Comparison of ENCODE assay signal across 1 cellular context in the genomic region with DNA sequence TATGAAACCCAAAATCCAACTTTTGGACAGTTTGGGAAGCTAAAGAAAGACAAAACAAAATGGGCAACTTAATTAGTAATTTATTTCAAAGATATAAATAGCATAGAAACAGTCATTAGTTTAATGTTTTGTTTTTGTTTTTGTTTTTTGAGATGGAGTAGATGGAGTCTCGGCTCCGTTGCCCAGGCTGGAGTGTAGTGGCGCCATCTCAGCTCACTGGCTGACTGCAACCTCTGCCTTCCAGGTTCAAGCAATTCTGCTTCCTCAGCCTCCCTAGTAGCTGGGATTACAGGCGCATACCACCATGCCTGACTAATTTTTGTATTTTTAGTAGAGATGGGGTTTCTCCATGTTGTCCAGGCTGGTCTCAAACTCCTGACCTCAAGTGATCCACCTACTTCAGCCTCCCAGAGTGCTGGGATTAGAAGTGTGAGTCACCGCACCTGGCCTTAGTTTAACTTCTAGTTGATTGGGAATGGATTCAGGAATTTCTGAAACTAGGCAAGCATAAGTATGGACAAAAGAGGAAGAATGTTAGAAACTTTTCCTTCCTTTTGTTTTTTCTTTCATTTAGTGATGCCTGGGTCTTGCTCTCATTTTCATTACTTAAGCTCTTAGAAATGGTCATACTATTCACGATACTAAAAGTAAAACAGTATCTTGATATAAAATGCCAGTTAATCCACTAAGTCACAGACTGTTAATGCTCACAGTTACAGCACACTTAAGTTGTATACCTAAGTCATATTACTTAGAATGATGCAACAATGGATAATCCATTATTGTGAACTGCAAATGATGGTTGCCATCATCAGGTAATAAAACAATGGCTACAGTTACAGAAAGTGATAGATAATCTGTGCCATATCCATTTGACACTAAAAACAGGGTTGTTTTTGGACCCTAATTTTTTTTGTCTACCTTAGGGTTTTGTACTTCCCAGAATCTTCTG.
TF ChIP-seq lines count a peak whose summit lies in the region.

No MANE protein-coding gene starts in this region.

TF ChIP-seq in GM23338, 12 proteins besides CTCF, POLR2A, EP300 and RAD21:
- TF ChIP-seq ZNF462 (CRISPR knock-in tag; IDR thresholded peaks at IDR 0.05) (no peak), ETS1 (IDR thresholded peaks at IDR 0.05) (no peak), REST (IDR thresholded peaks at IDR 0.05; ENCODE audit: unreplicated experiment) (no peak), EZH2 (IDR thresholded peaks at IDR 0.05; ENCODE audit: low read depth, unreplicated experiment) (no peak), ZNF114 (CRISPR knock-in tag; IDR thresholded peaks at IDR 0.05) (no peak), NANOG (IDR thresholded peaks at IDR 0.05; ENCODE audit: borderline replicate concordance) (no peak), POLR2AphosphoS5 (IDR thresholded peaks at IDR 0.05; ENCODE audit: low read depth) (no peak), JUNB (IDR thresholded peaks at IDR 0.05; ENCODE audit: unreplicated experiment) (no peak), EZH2phosphoT487 (IDR thresholded peaks at IDR 0.05; ENCODE audit: unreplicated experiment) (no peak), ZNF331 (CRISPR knock-in tag; IDR thresholded peaks at IDR 0.05; ENCODE audit: low read depth) (no peak), STAT1 (IDR thresholded peaks at IDR 0.05; ENCODE audit: unreplicated experiment) (no peak), CREB1 (CRISPR knock-in tag; IDR thresholded peaks at IDR 0.05; ENCODE audit: low read depth) (no peak)
